8 cellular contexts compared by ENCODE assay signal in the genomic region with DNA sequence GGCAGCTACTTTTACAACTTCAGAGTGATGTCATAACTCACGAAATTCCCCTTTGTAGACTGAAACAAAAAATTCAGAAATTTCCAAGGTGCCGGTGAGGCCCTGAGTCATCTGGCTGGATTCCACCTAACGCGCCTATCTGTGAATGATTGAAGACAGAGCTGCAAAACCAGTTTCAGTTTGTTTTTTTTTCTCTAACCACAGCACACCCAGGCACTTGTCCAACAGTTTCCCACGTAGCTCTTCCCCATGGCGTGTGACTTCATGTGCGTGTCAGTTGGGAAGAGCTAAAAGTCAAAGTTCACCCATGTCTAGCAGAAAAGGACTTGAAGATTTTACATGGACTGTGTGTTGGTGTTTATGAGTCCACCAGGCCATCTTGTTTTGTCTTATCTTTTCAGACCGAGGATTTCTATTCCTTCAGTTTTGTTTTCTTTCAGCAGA. TPM values are rescaled to one million over a fixed set of nuclear protein-coding genes. Genes with fewer than 3 reads are reported as not detected.
DNase-seq lines count a peak whose midpoint lies in the region; ATAC-seq and TF ChIP-seq lines count a peak whose summit lies in the region.

No MANE protein-coding gene starts in this region.

- no peaks in the 10 kb centered on the region for H3K4me1 ChIP-seq in gastrocnemius medialis

- H3K4me3 Mint-ChIP-seq in activated CD4-positive, alpha-beta T cell treated with anti-CD3 and anti-CD28 coated beads, Interleukin-2, amount 10 ng/mL, durations not matched to agents 7 days and 5 days, result no peak overlapping the region
- peak overlapping the region; percentile 47 for H3K4me3 Mint-ChIP-seq in progenitor cell of endocrine pancreas (ENCODE audit: low read depth)

- peak; percentile 97 for ATAC-seq in esophagus mucosa
- ATAC-seq in gastrocnemius medialis, result no peak

- peaks cover 19% of the 10 kb centered on the region for H3K36me3 Mint-ChIP-seq in activated CD4-positive, alpha-beta T cell treated with anti-CD3 and anti-CD28 coated beads, Interleukin-2, amount 10 ng/mL, durations not matched to agents 7 days and 5 days (ENCODE audit: low read depth)
- peaks cover 6% of the 10 kb centered on the region for H3K36me3 Mint-ChIP-seq in progenitor cell of endocrine pancreas (ENCODE audit: insufficient read depth)

- no peak overlapping the region for H3K27ac ChIP-seq in gastrocnemius medialis

- TF ChIP-seq POLR2A in gastrocnemius medialis (IDR thresholded peaks at IDR 0.05), result no peak

- no peaks in the 10 kb centered on the region for H3K9me3 Mint-ChIP-seq in activated CD4-positive, alpha-beta T cell treated with anti-CD3 and anti-CD28 coated beads, Interleukin-2, amount 10 ng/mL, durations not matched to agents 7 days and 5 days
- peaks cover 20% of the 10 kb centered on the region for H3K9me3 Mint-ChIP-seq in progenitor cell of endocrine pancreas (ENCODE audit: low read depth)

- TF ChIP-seq CTCF in progenitor cell of endocrine pancreas (IDR thresholded peaks at IDR 0.05; ENCODE audit: unreplicated experiment), result no peak
- no peak for TF ChIP-seq CTCF in gastrocnemius medialis (IDR thresholded peaks at IDR 0.05 in 4 of 5, conservative IDR thresholded peaks at IDR 0.05 in 1 of 5)

- CTCF ChIA-PET in activated CD4-positive, alpha-beta T cell treated with anti-CD3 and anti-CD28 coated beads, Interleukin-2, amount 10 ng/mL, durations not matched to agents 7 days and 5 days (lab: Charles Lee), result interaction anchor here (0.6 to 1.4 kb wide), 2 partner anchors 9 to 67 kb away, joined by 3 to 4 read pairs; no protein-coding TSS in a partner anchor

- intact Hi-C loops in gastrocnemius medialis (cut with DNase I; ENCODE audit: low total_unique reads), result no loop called here

- H3K4me1 Mint-ChIP-seq in activated CD4-positive, alpha-beta T cell treated with anti-CD3 and anti-CD28 coated beads, Interleukin-2, amount 10 ng/mL, durations not matched to agents 7 days and 5 days, result peaks cover 7% of the 10 kb centered on the region
- H3K4me1 Mint-ChIP-seq in progenitor cell of endocrine pancreas (ENCODE audit: low read depth), result peaks cover 10% of the 10 kb centered on the region

- DNase-seq in H4 (ENCODE audit: low spot score) (peak; percentile 93), LoVo (ENCODE audit: low spot score) (peak; percentile 85), progenitor cell of endocrine pancreas (ENCODE audit: low spot score, unreplicated experiment) (no peak), gastrocnemius medialis (no peak), superior temporal gyrus (ENCODE audit: extremely low spot score) (no peak)
- no peak for DNase-seq in activated CD4-positive, alpha-beta T cell treated with anti-CD3 and anti-CD28 coated beads, Interleukin-2, amount 10 ng/mL, durations not matched to agents 7 days and 5 days

- peak overlapping the region; percentile 51; the same call in 1 of the 2 replicates for H3K4me3 ChIP-seq in GM08714 (ENCODE audit: low read length)
- no peak overlapping the region for H3K4me3 ChIP-seq in gastrocnemius medialis

- in situ Hi-C loops in gastrocnemius medialis (cut with MboI; ENCODE audit: low sequenced_read_pairs in 4 of 4), result loop anchor here in 2 of 4 donors (10.0 to 25.0 kb wide), 2 partner anchors 366 to 368 kb away; a partner anchor contains a TSS

- H3K27ac Mint-ChIP-seq in activated CD4-positive, alpha-beta T cell treated with anti-CD3 and anti-CD28 coated beads, Interleukin-2, amount 10 ng/mL, durations not matched to agents 7 days and 5 days, result peak overlapping the region; percentile 74
- peak overlapping the region; percentile 96 for H3K27ac Mint-ChIP-seq in progenitor cell of endocrine pancreas

- H3K36me3 ChIP-seq in gastrocnemius medialis, result no peaks in the 10 kb centered on the region

- POLR2A ChIA-PET in activated CD4-positive, alpha-beta T cell treated with anti-CD3 and anti-CD28 coated beads, Interleukin-2, amount 10 ng/mL, durations not matched to agents 7 days and 5 days (lab: Charles Lee), result no interaction called here

- no peaks in the 10 kb centered on the region for H3K27me3 ChIP-seq in gastrocnemius medialis

- no peaks in the 10 kb centered on the region for H3K9me3 ChIP-seq in gastrocnemius medialis

- no peaks in the 10 kb centered on the region for H3K27me3 Mint-ChIP-seq in activated CD4-positive, alpha-beta T cell treated with anti-CD3 and anti-CD28 coated beads, Interleukin-2, amount 10 ng/mL, durations not matched to agents 7 days and 5 days
- no peaks in the 10 kb centered on the region for H3K27me3 Mint-ChIP-seq in progenitor cell of endocrine pancreas

RNA-seq across cellular contexts. Expression of a gene that starts 16.3 kb away (rescaled TPM):
- total RNA-seq in H4 (2014; rRNA removed; shearing (Covaris generic)), result 3.5 and 4.4 TPM in 2 replicates
- 1 to 10 TPM; 6.9 to 8.3 TPM for total RNA-seq in activated CD4-positive, alpha-beta T cell treated with anti-CD3 and anti-CD28 coated beads, Interleukin-2, amount 10 ng/mL, durations not matched to agents 7 days and 5 days
- total RNA-seq in esophagus mucosa (2.0 TPM), progenitor cell of endocrine pancreas (3.0 and 4.1 TPM in 2 replicates), gastrocnemius medialis (1 to 10 TPM; 2.9 to 4.1 (median 3.3) TPM)

RNA-seq across cellular contexts. Expression of a gene that starts 19.7 kb away (rescaled TPM):
- 131 and 159 TPM in 2 replicates for total RNA-seq in H4 (2014; rRNA removed; shearing (Covaris generic))
- total RNA-seq in activated CD4-positive, alpha-beta T cell treated with anti-CD3 and anti-CD28 coated beads, Interleukin-2, amount 10 ng/mL, durations not matched to agents 7 days and 5 days, result 10 to 100 TPM in 1 of 2 experiments, 1 to 10 TPM in 1; 9.1 to 10.9 TPM
- 21.3 TPM for total RNA-seq in esophagus mucosa
- 17.6 and 20.5 TPM in 2 replicates for total RNA-seq in progenitor cell of endocrine pancreas
- total RNA-seq in gastrocnemius medialis, result 10 to 100 TPM; 15.0 to 21.7 (median 18.5) TPM

Comparison
In these comparisons a context has a peak if more than half of its experiments do, and no peak if none do; other contexts are left out.
1. DNase-seq: peak in H4 (single experiment) and LoVo (single experiment); none in activated CD4-positive, alpha-beta T cell treated with anti-CD3 and anti-CD28 coated beads, Interleukin-2, amount 10 ng/mL, durations not matched to agents 7 days and 5 days (single experiment), progenitor cell of endocrine pancreas (single experiment), gastrocnemius medialis (0 of 2) and superior temporal gyrus (single experiment).